Comparison of ENCODE assay signal across 8 cellular contexts in the genomic region with DNA sequence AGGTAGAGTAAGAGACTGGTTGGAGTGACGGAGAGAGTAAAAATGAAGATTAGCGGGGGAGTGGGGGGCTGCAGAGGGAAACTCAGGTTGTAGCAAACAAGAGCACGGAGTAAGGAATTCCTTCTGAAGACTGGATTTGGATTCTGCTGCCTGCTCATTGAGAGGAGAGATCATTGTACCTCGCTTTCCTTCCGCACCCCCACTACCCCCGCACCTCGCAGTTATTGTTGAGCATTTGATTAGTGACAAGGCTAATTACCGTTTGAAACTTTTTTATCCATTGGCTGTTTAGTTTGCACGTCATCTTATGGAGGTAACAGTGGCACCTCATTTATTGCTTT. TPM values are rescaled to one million over a fixed set of nuclear protein-coding genes. Genes with fewer than 3 reads are reported as not detected.
DNase-seq lines count a peak whose midpoint lies in the region; ATAC-seq and TF ChIP-seq lines count a peak whose summit lies in the region.

No MANE protein-coding gene starts in this region.

- DNase-seq in GM13977 (ENCODE audit: low spot score) (peak; percentile 28), RWPE2 (ENCODE audit: low spot score) (no peak), trophoblast cell (no peak), LoVo (ENCODE audit: low spot score) (no peak)

- H4K91ac ChIP-seq in trophoblast cell (ENCODE audit: low read depth, low read length), result peak overlapping the region; percentile 56

- no peak overlapping the region for H2BK120ac ChIP-seq in trophoblast cell (ENCODE audit: insufficient read depth, low read length, poor library complexity)

- peak overlapping the region; percentile 67 for H3K18ac ChIP-seq in trophoblast cell (ENCODE audit: low read length)

- H3K9ac ChIP-seq in trophoblast cell (ENCODE audit: low read length), result peak overlapping the region; percentile 96

- H4K8ac ChIP-seq in trophoblast cell (ENCODE audit: low read depth, low read length), result peak overlapping the region; percentile 80

- H3K4me3 ChIP-seq in RWPE2 (ENCODE audit: severe bottlenecking), result peak overlapping the region; percentile 43
- peak overlapping the region; percentile 77 to 82 for H3K4me3 ChIP-seq in esophagus (ENCODE audit: low read depth in 1 of 2, low read length in 2 of 2)
- peak overlapping the region; percentile 98 for H3K4me3 ChIP-seq in trophoblast cell (ENCODE audit: low read depth, low read length)

- H3K9me3 ChIP-seq in RWPE2 (ENCODE audit: severe bottlenecking), result no peaks in the 10 kb centered on the region
- H3K9me3 ChIP-seq in esophagus (ENCODE audit: control insufficient read depth in 2 of 2, insufficient read depth in 1 of 2, low read depth in 1 of 2, low read length in 1 of 2), result no peaks in the 10 kb centered on the region
- H3K9me3 ChIP-seq in trophoblast cell (ENCODE audit: insufficient read depth, low read depth, low read length), result no peaks in the 10 kb centered on the region

- H3K23ac ChIP-seq in trophoblast cell (ENCODE audit: low read length), result no peak overlapping the region

- no peak overlapping the region for H2AK5ac ChIP-seq in trophoblast cell (ENCODE audit: low read length)

- H3K27ac ChIP-seq in RWPE2 (ENCODE audit: poor library complexity, severe bottlenecking) (peak overlapping the region; percentile 62), esophagus (ENCODE audit: low read depth in 2 of 2, low read length in 1 of 2) (peak overlapping the region; percentile 78 to 92), trophoblast cell (ENCODE audit: low read depth, low read length) (peak overlapping the region; percentile 80)

- no peaks in the 10 kb centered on the region for H3K27me3 ChIP-seq in RWPE2 (ENCODE audit: insufficient read depth, poor library complexity, severe bottlenecking)
- H3K27me3 ChIP-seq in esophagus (ENCODE audit: control insufficient read depth in 1 of 2, insufficient read depth in 2 of 2, low read length in 2 of 2), result no peaks in the 10 kb centered on the region
- H3K27me3 ChIP-seq in trophoblast cell (ENCODE audit: insufficient read depth, low read length), result no peaks in the 10 kb centered on the region

- peaks cover 7% of the 10 kb centered on the region for H3K79me2 ChIP-seq in trophoblast cell (ENCODE audit: control insufficient read depth, insufficient read depth, low read length, poor library complexity)

- peak; percentile 5; the same call in 1 of the 3 replicates for ATAC-seq in RWPE2 (ENCODE audit: low read depth)
- ATAC-seq in HG02678 (IDR thresholded peaks at IDR 0.05; ENCODE audit: unreplicated experiment), result no peak
- no peak for ATAC-seq in GM18498 (IDR thresholded peaks at IDR 0.05; ENCODE audit: unreplicated experiment)
- ATAC-seq in GM19463 (IDR thresholded peaks at IDR 0.05; ENCODE audit: unreplicated experiment), result no peak

- H2AFZ ChIP-seq in trophoblast cell (ENCODE audit: insufficient read depth, low read length, poor library complexity), result peak overlapping the region; percentile 38

- H2BK5ac ChIP-seq in trophoblast cell (ENCODE audit: low read depth, low read length, poor library complexity), result peak overlapping the region; percentile 28

- peak overlapping the region; percentile 80 for H3K4me2 ChIP-seq in trophoblast cell (ENCODE audit: low read length)

- no peak overlapping the region for H2BK12ac ChIP-seq in trophoblast cell (ENCODE audit: low read length)

- H3K36me3 ChIP-seq in RWPE2 (ENCODE audit: low read depth), result peaks cover 28% of the 10 kb centered on the region
- peaks cover 3 to 5% of the 10 kb centered on the region in 2 donors for H3K36me3 ChIP-seq in esophagus (ENCODE audit: control insufficient read depth in 2 of 2, insufficient read depth in 2 of 2, low read length in 1 of 2)
- H3K36me3 ChIP-seq in trophoblast cell (ENCODE audit: control insufficient read depth in 1 of 2, insufficient read depth in 2 of 2, low read length in 2 of 2), result peaks cover 5 to 9% of the 10 kb centered on the region in 2 experiments

- TF ChIP-seq CTCF in GM13977 (IDR thresholded peaks at IDR 0.05; ENCODE audit: extremely low read depth, insufficient read depth, missing control alignments), result no peak
- TF ChIP-seq CTCF in RWPE2 (IDR thresholded peaks at IDR 0.05; ENCODE audit: poor library complexity, severe bottlenecking), result no peak

- in situ Hi-C loops in GM13977 (cut with MboI; ENCODE audit: low pct_unique_long_range_greater_than_20kb, low sequenced_read_pairs, unreplicated experiment), result no loop called here

- 0 to 1% methylated on average over 9 of the region's 9 CpGs for WGBS in esophagus, 2 donors
- no CpG with 5 or more reads among the region's 9 CpGs for WGBS in trophoblast cell (ENCODE audit: extremely low coverage, insufficient coverage, insufficient read length)

- peak overlapping the region; percentile 35 for H3K4ac ChIP-seq in trophoblast cell (ENCODE audit: low read depth, low read length)

- peak overlapping the region; percentile 76 for H4K12ac ChIP-seq in trophoblast cell (ENCODE audit: low read depth, low read length)

- H3K4me1 ChIP-seq in RWPE2 (ENCODE audit: insufficient read depth, poor library complexity, severe bottlenecking) (no peaks in the 10 kb centered on the region), esophagus (ENCODE audit: control insufficient read depth in 2 of 2, insufficient read depth in 2 of 2, low read length in 1 of 2) (no peaks in the 10 kb centered on the region), trophoblast cell (ENCODE audit: control insufficient read depth in 1 of 2, insufficient read depth in 2 of 2, low read length in 2 of 2) (peaks cover 0 to 5% of the 10 kb centered on the region in 2 experiments)

- peak overlapping the region; percentile 48 for H3K14ac ChIP-seq in trophoblast cell (ENCODE audit: low read length)

- H3K79me1 ChIP-seq in trophoblast cell (ENCODE audit: low read length), result peaks cover 4% of the 10 kb centered on the region

RNA-seq across cellular contexts. Expression of gene PRPF3, which starts 0.5 kb away (rescaled TPM):
- 10 to 100 TPM; 24.7 to 37.6 TPM for polyA plus RNA-seq in esophagus
- polyA plus RNA-seq in trophoblast cell (2013), result 43.1 and 47.5 TPM in 2 replicates

RNA-seq across cellular contexts. Expression of gene MRPS21, which starts 28.1 kb away (rescaled TPM):
- 100 to 1,000 TPM in 1 of 2 donors, 10 to 100 TPM in 1; 80.0 to 122 TPM for polyA plus RNA-seq in esophagus
- polyA plus RNA-seq in trophoblast cell (2013), result 86.6 and 91.4 TPM in 2 replicates

RNA-seq across cellular contexts. Expression of gene CIART, which starts 39.4 kb away (rescaled TPM):
- polyA plus RNA-seq in esophagus, result 1 to 10 TPM; 4.9 to 7.3 TPM
- polyA plus RNA-seq in trophoblast cell (2013), result 0.79 and 0.83 TPM in 2 replicates

RNA-seq across cellular contexts. Expression of gene RPRD2, which starts 42.2 kb away (rescaled TPM):
- 1 to 10 TPM; 7.1 to 8.9 TPM for polyA plus RNA-seq in esophagus
- polyA plus RNA-seq in trophoblast cell (2013), result 20.1 and 20.3 TPM in 2 replicates

RNA-seq across cellular contexts. Expression of gene C1orf54, which starts 49.2 kb away (rescaled TPM):
- 1 to 10 TPM; 5.9 to 8.1 TPM for polyA plus RNA-seq in esophagus
- polyA plus RNA-seq in trophoblast cell (2013), result 1.8 and 2.0 TPM in 2 replicates

Comparison
In these comparisons a context has a peak if more than half of its experiments do, and no peak if none do; other contexts are left out.
1. H3K4me3 ChIP-seq: peak in every context shown above with its lines; median percentile 98 in trophoblast cell; 80 in esophagus; 43 in RWPE2.